In genomic region chr6:98905759-98906158, GRCh38 we compare ENCODE assay signal across 26 cellular contexts. TPM values are rescaled to one million over a fixed set of nuclear protein-coding genes. Genes with fewer than 3 reads are reported as not detected.
DNase-seq lines count a peak whose midpoint lies in the region; ATAC-seq, FAIRE-seq and TF ChIP-seq lines count a peak whose summit lies in the region.
"Had no signal": no experiment of that assay in that cellular context is flagged by ENCODE, and none has a peak within 500 bp of the region (broad histone marks: within the 10 kb centered on the region; RNA-seq: fewer than 3 reads in every experiment).

No MANE protein-coding gene starts in this region.

- H3K4me3 ChIP-seq in HepG2 (replicated peaks in 1 of 3; ENCODE audit: insufficient read depth in 1 of 3, low read depth in 2 of 3, low read length in 3 of 3) (no peak overlapping the region), right lobe of liver (no peak overlapping the region), OCI-LY7 (ENCODE audit: low read depth, low read length, poor library complexity, severe bottlenecking) (no peak overlapping the region), bronchial epithelial cell (ENCODE audit: low read depth, low read length) (no peak overlapping the region), kidney (ENCODE audit: low read length in 2 of 2) (no peak overlapping the region)
- H3K4me3 ChIP-seq: BLaER1 treated with 17β-estradiol and CSF1 and Interleukin-3, amounts not matched to agents 10 nM and 100 nM; GM12878 had no signal

- ATAC-seq in HepG2 (no peak), right lobe of liver (no peak)
- ATAC-seq: CD8-positive, alpha-beta T cell; GM12878 had no signal

- H3K9me2 ChIP-seq in OCI-LY7 (ENCODE audit: insufficient read depth, low read length) = no peaks in the 10 kb centered on the region

- WGBS in HepG2 (ENCODE audit: low lambda C conversion rate) = 100% methylated on average over 4 of the region's 4 CpGs
- WGBS in right lobe of liver (ENCODE audit: insufficient coverage, low coverage, low lambda C conversion rate, missing lambda C conversion rate) = 42% methylated on average over 4 of the region's 4 CpGs

- POLR2A ChIA-PET in HepG2 (lab: Yijun Ruan, JAX) = no interaction called here
- POLR2A ChIA-PET in OCI-LY7 (lab: Charles Lee) = interaction anchor here (0.6 to 4.2 kb wide), 5 partner anchors 16 to 38 kb away, joined by 3 to 24 read pairs (median 4); no protein-coding TSS in a partner anchor

- H3K36me3 ChIP-seq in HepG2 (replicated peaks in 1 of 2; ENCODE audit: control insufficient read depth in 1 of 2, insufficient read depth in 2 of 2, low read length in 2 of 2) (peaks cover 0 to 12% of the 10 kb centered on the region in 2 experiments; a peak in 3 of 5 replicates), right lobe of liver (peaks cover 0 to 12% (median 2%) of the 10 kb centered on the region in 4 donors), OCI-LY7 (ENCODE audit: insufficient read depth, low read length) (peaks cover 57% of the 10 kb centered on the region), bronchial epithelial cell (ENCODE audit: control insufficient read depth, insufficient read depth, low read length) (no peaks in the 10 kb centered on the region), kidney (ENCODE audit: control insufficient read depth in 1 of 2, insufficient read depth in 2 of 2, low read length in 2 of 2) (peaks cover 2 to 7% of the 10 kb centered on the region in 2 donors)

- DNase-seq in HepG2 (ENCODE audit: low spot score) (no peak), right lobe of liver (no peak), OCI-LY7 (ENCODE audit: low spot score) (no peak), bronchial epithelial cell (ENCODE audit: low read depth) (peak; percentile 22), kidney (no peak), DMS153 treated with DMSO at 0.1 percent for 48 hours (lab: John Stamatoyannopoulos, UW; ENCODE audit: unreplicated experiment) (no peak), NCI-H1048 (lab: John Stamatoyannopoulos, UW) (no peak), H54 (ENCODE audit: insufficient read length, low spot score) (no peak)
- DNase-seq: AML-193; Caco-2; Calu3; CD4-positive, alpha-beta T cell; CD8-positive, alpha-beta T cell; DMS53; DMS79; DND-41; EL; GDM1 had no signal

- FAIRE-seq in HepG2 (lab: Jason Lieb, UNC) (no peak), bronchial epithelial cell (lab: Jason Lieb, UNC) (no peak), kidney (lab: Jason Lieb, UNC) (peak; percentile 32), H54 (lab: Jason Lieb, UNC) (no peak)
- FAIRE-seq: A204.1, D721Med, GM12878, GM12892, GM18507 had no signal

- H3K27ac ChIP-seq in HepG2 (ENCODE audit: extremely low read length, insufficient read depth, low read length) (no peak overlapping the region), right lobe of liver (no peak overlapping the region), OCI-LY7 (ENCODE audit: low read depth, low read length, poor library complexity, severe bottlenecking) (peak overlapping the region; percentile 48), kidney (ENCODE audit: low read depth in 2 of 2, low read length in 2 of 2) (no peak overlapping the region)
- H3K27ac ChIP-seq: 22Rv1; BLaER1 treated with 17β-estradiol and CSF1 and Interleukin-3, amounts not matched to agents 10 nM and 100 nM; C4-2B had no signal

- CTCF ChIA-PET in HepG2 (lab: Yijun Ruan, JAX; ENCODE audit: low intra/inter-chr PET ratio, low total read pairs) (no interaction called here), OCI-LY7 (lab: Charles Lee; ENCODE audit: unreplicated experiment) (no interaction called here)

- H2AFZ ChIP-seq in HepG2 (ENCODE audit: low read length) = no peak overlapping the region
- H2AFZ ChIP-seq in OCI-LY7 (ENCODE audit: low read length) = no peak overlapping the region

- H3K4me1 ChIP-seq in HepG2 (ENCODE audit: insufficient read depth, low read length) (no peaks in the 10 kb centered on the region), right lobe of liver (no peaks in the 10 kb centered on the region), OCI-LY7 (ENCODE audit: insufficient read depth, low read length, poor library complexity, severe bottlenecking) (peaks cover 22% of the 10 kb centered on the region), kidney (ENCODE audit: control insufficient read depth in 1 of 2, insufficient read depth in 1 of 2, low read depth in 1 of 2, low read length in 2 of 2) (no peaks in the 10 kb centered on the region)
- H3K4me1 ChIP-seq: Caco-2 had no signal

- H3K9me3 ChIP-seq in HepG2 (ENCODE audit: low read length) = no peaks in the 10 kb centered on the region
- no peaks in the 10 kb centered on the region for H3K9me3 ChIP-seq in right lobe of liver
- no peaks in the 10 kb centered on the region for H3K9me3 ChIP-seq in OCI-LY7 (ENCODE audit: low read length)
- no peaks in the 10 kb centered on the region for H3K9me3 ChIP-seq in kidney (ENCODE audit: control insufficient read depth in 1 of 2, low read length in 2 of 2)
- H3K9me3 ChIP-seq: Caco-2 had no signal

- no peak for TF ChIP-seq CTCF in HepG2 (CRISPR knock-in tag; IDR thresholded peaks at IDR 0.05)
- no peak for TF ChIP-seq CTCF in right lobe of liver (IDR thresholded peaks at IDR 0.05)
- no peak for TF ChIP-seq CTCF in OCI-LY7 (conservative IDR thresholded peaks at IDR 0.05; ENCODE audit: low read length)
- TF ChIP-seq CTCF in bronchial epithelial cell (IDR thresholded peaks at IDR 0.05; ENCODE audit: insufficient read depth, low read length, severe bottlenecking) = no peak
- no peak for TF ChIP-seq CTCF in kidney (IDR thresholded peaks at IDR 0.05; ENCODE audit: borderline replicate concordance, extremely low read depth, insufficient read depth)

- in situ Hi-C loops in HepG2 (cut with HindIII; ENCODE audit: extremely low pct_ligation_motif_present, low pct_unique_long_range_greater_than_20kb) = no loop called here

- H4K20me1 ChIP-seq in HepG2 (ENCODE audit: insufficient read depth, low read length) = no peaks in the 10 kb centered on the region
- no peaks in the 10 kb centered on the region for H4K20me1 ChIP-seq in OCI-LY7 (ENCODE audit: insufficient read depth, low read length)
- H4K20me1 ChIP-seq: BLaER1 treated with 17β-estradiol and CSF1 and Interleukin-3, amounts not matched to agents 10 nM and 100 nM had no signal

- no peak for TF ChIP-seq POLR2A in HepG2 (IDR thresholded peaks at IDR 0.05; ENCODE audit: insufficient read depth in 1 of 2, low read depth in 2 of 2, low read length in 2 of 2)
- no peak for TF ChIP-seq POLR2A in right lobe of liver (IDR thresholded peaks at IDR 0.05)
- TF ChIP-seq POLR2A in H54 (IDR thresholded peaks at IDR 0.05; ENCODE audit: low read depth, low read length) = no peak

- intact Hi-C loops in HepG2 (cut with micrococcal nuclease; ENCODE audit: unreplicated experiment) = no loop called here
- intact Hi-C loops in right lobe of liver (cut with DNase I) = no loop called here
- intact Hi-C loops in OCI-LY7 (cut with micrococcal nuclease; ENCODE audit: unreplicated experiment) = no loop called here
- intact Hi-C loops in kidney (cut with DNase I) = no loop called here

- H3K4me2 ChIP-seq in HepG2 (ENCODE audit: low read depth, low read length) (no peak overlapping the region), OCI-LY7 (ENCODE audit: low read length) (peak overlapping the region; percentile 33; the same call in 1 of the 2 replicates)
- H3K4me2 ChIP-seq: BLaER1 treated with 17β-estradiol and CSF1 and Interleukin-3, amounts not matched to agents 10 nM and 100 nM had no signal

- H3K9ac ChIP-seq in HepG2 (ENCODE audit: insufficient read depth, low read depth, low read length) = no peak overlapping the region
- no peak overlapping the region for H3K9ac ChIP-seq in kidney (ENCODE audit: low read length in 2 of 2)
- H3K9ac ChIP-seq: BLaER1 treated with 17β-estradiol and CSF1 and Interleukin-3, amounts not matched to agents 10 nM and 100 nM had no signal

- H3K27me3 ChIP-seq in HepG2 (ENCODE audit: control insufficient read depth in 1 of 2, insufficient read depth in 2 of 2, low read length in 2 of 2) (no peaks in the 10 kb centered on the region), right lobe of liver (no peaks in the 10 kb centered on the region), bronchial epithelial cell (ENCODE audit: control insufficient read depth, insufficient read depth, low read length) (no peaks in the 10 kb centered on the region)
- H3K27me3 ChIP-seq: BLaER1 treated with 17β-estradiol and CSF1 and Interleukin-3, amounts not matched to agents 10 nM and 100 nM had no signal

- TF ChIP-seq EP300 in HepG2 (IDR thresholded peaks at IDR 0.05; ENCODE audit: low read depth in 2 of 2, low read length in 2 of 2) (no peak), HepG2 (CRISPR knock-in tag; IDR thresholded peaks at IDR 0.05; ENCODE audit: borderline replicate concordance) (no peak)

- BruUV-seq in HepG2 (replicated peaks; lab: Mats Ljungman, UMichigan) (no TSS peak), OCI-LY7 (replicated peaks; lab: Mats Ljungman, UMichigan) (no TSS peak)

- no peak for TF ChIP-seq RAD21 in HepG2 (CRISPR knock-in tag; IDR thresholded peaks at IDR 0.05)

- H3K79me2 ChIP-seq in HepG2 (ENCODE audit: insufficient read depth, low read length) (no peaks in the 10 kb centered on the region), OCI-LY7 (ENCODE audit: insufficient read depth, low read depth, low read length) (no peaks in the 10 kb centered on the region)

RNA-seq across cellular contexts. Expression of gene FBXL4, which starts 42.0 kb away (rescaled TPM):
- 13.2 and 16.2 TPM in 2 replicates for total RNA-seq in HepG2 (2016; rRNA removed; fragmentation: Illumina TruSeq; extraction: Trizol)
- 7.9 and 9.3 TPM in 2 replicates for total RNA-seq in HepG2 (2016; cell fraction: cytosol; rRNA removed; fragmentation: Illumina TruSeq; extraction: Trizol; ENCODE audit: low read depth)
- 12.6 and 15.6 TPM in 2 replicates for total RNA-seq in HepG2 (2016; cell fraction: insoluble cytoplasmic fraction; rRNA removed; fragmentation: Illumina TruSeq; extraction: Trizol)
- total RNA-seq in HepG2 (2016; cell fraction: membrane; rRNA removed; fragmentation: Illumina TruSeq; extraction: Trizol) = 13.1 and 13.7 TPM in 2 replicates
- 14.1 and 14.7 TPM in 2 replicates for total RNA-seq in HepG2 (2016; cell fraction: nucleus; rRNA removed; fragmentation: Illumina TruSeq; extraction: Trizol)
- 16.2 and 17.6 TPM in 2 replicates for polyA plus RNA-seq in HepG2 (2011; rRNA removed)
- polyA plus RNA-seq in HepG2 (2011; cell fraction: cytosol; rRNA removed) = 8.0 and 14.2 TPM in 2 replicates
- 7.3 and 8.9 TPM in 2 replicates for polyA plus RNA-seq in HepG2 (2011; cell fraction: nucleus; rRNA removed)
- 11.9 and 12.5 TPM in 2 replicates for polyA plus RNA-seq in HepG2 (2012)
- polyA plus RNA-seq in HepG2 (2016; cell fraction: cytosol; fragmentation: Illumina TruSeq; extraction: Trizol; ENCODE audit: low read depth) = 1.4 and 1.6 TPM in 2 replicates
- polyA plus RNA-seq in HepG2 (2016; cell fraction: insoluble cytoplasmic fraction; fragmentation: Illumina TruSeq; extraction: Trizol; ENCODE audit: low read depth) = 8.5 and 9.9 TPM in 2 replicates
- polyA plus RNA-seq in HepG2 (2016; cell fraction: membrane; fragmentation: Illumina TruSeq; extraction: Trizol; ENCODE audit: low read depth) = 3.5 and 3.8 TPM in 2 replicates
- polyA plus RNA-seq in HepG2 (2016; cell fraction: nucleus; fragmentation: Illumina TruSeq; extraction: Trizol; ENCODE audit: insufficient read depth, low read depth) = 9.5 and 10.0 TPM in 2 replicates
- 20.1 and 23.1 TPM in 2 replicates for polyA minus RNA-seq in HepG2 (2011; rRNA and poly(A)+ RNA removed; ENCODE audit: low replicate concordance)
- polyA minus RNA-seq in HepG2 (2011; cell fraction: cytosol; rRNA and poly(A)+ RNA removed) = 11.8 and 13.8 TPM in 2 replicates
- 32.3 and 35.8 TPM in 2 replicates for polyA minus RNA-seq in HepG2 (2011; cell fraction: nucleus; rRNA and poly(A)+ RNA removed)
- total RNA-seq in right lobe of liver = 10 to 100 TPM in 4 of 6 experiments, 1 to 10 TPM in 2; 7.2 to 13.2 (median 11.3) TPM
- 8.0 and 14.5 TPM in 2 replicates for total RNA-seq in OCI-LY7 (2014; rRNA removed; shearing (Covaris generic))
- total RNA-seq in OCI-LY7 (2022) = 20.9 and 22.2 TPM in 2 replicates
- 9.7 and 12.9 TPM in 2 replicates for total RNA-seq in bronchial epithelial cell
- 25.8 TPM for total RNA-seq in kidney
- polyA plus RNA-seq in kidney (ENCODE audit: insufficient read depth, low read depth, low replicate concordance) = 7.6 TPM
